In the genomic region with DNA sequence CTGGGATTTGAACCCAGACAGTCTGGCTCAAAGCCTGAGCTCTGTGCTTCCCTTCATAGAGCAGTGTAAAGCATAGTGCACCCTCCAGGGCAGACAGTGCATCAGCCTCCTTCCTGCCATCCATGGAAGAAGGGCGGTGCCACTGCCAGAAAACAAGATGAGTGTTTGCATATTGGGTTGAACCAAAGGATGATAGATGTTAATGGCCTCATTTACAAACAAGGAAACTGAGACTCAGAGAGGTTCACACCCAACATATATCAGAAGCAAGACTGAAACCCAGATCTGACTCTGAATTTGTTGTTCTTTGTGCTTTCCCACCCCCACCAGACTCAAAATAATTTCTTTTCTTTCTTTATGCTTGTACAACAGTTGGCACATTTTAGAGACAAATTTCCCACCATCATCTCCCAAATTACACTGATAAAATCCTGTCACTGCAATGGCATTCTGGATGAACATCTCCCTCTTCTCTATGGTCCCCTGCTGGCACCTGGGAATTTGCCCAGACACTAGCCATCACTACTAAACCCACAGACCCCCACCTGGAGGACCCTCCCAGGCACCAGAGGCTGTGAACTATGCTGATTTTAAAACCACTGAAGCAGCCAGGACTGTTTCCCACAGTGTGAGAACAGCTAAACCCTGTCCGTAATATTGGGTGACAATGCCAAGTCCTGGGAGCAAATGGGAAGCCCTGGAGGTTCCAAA, we compare ENCODE assay signal across 10 cellular contexts. TPM values are rescaled to one million over a fixed set of nuclear protein-coding genes. Genes with fewer than 3 reads are reported as not detected.
DNase-seq lines count a peak whose midpoint lies in the region; ATAC-seq and TF ChIP-seq lines count a peak whose summit lies in the region.
"Had no signal": no experiment of that assay in that cellular context is flagged by ENCODE, and none has a peak within 500 bp of the region (broad histone marks: within the 10 kb centered on the region; RNA-seq: fewer than 3 reads in every experiment).

No MANE protein-coding gene starts in this region.

- no peaks in the 10 kb centered on the region for H3K36me3 ChIP-seq in OCI-LY3 (replicated peaks; ENCODE audit: low read depth, low read length)
- no peaks in the 10 kb centered on the region for H3K36me3 ChIP-seq in PC-9 (ENCODE audit: low read depth)

- ATAC-seq in CD4-positive, alpha-beta T cell (ENCODE audit: poor library complexity) = no peak
- peak; percentile 41 for ATAC-seq in GM18861 (IDR thresholded peaks at IDR 0.05; ENCODE audit: unreplicated experiment)
- ATAC-seq in HG02642 (IDR thresholded peaks at IDR 0.05; ENCODE audit: poor library complexity, unreplicated experiment) = peak; percentile 46

- TF ChIP-seq CTCF in CD4-positive, alpha-beta T cell (IDR thresholded peaks at IDR 0.05) = no peak
- TF ChIP-seq CTCF in OCI-LY3 (IDR thresholded peaks at IDR 0.05; ENCODE audit: low read depth, low read length) (no peak), nephron progenitor cell (IDR thresholded peaks at IDR 0.05) (no peak), PC-9 (conservative IDR thresholded peaks at IDR 0.05) (no peak)

- no peaks in the 10 kb centered on the region for H3K9me2 ChIP-seq in PC-9 (ENCODE audit: insufficient read depth)

- peaks cover 30% of the 10 kb centered on the region for H3K4me1 ChIP-seq in OCI-LY3 (ENCODE audit: low read length)
- H3K4me1 ChIP-seq in PC-9 (replicated peaks; ENCODE audit: insufficient read depth) = 0 out of 2 replicates have a peak, but pooled peaks cover 8% of the 10 kb centered on the region

- no peaks in the 10 kb centered on the region for H3F3A ChIP-seq in PC-9 (ENCODE audit: insufficient read depth, low read depth)

- H4K20me1 ChIP-seq in OCI-LY3 (ENCODE audit: insufficient read depth, low read length) = no peaks in the 10 kb centered on the region
- H4K20me1 ChIP-seq in PC-9 (ENCODE audit: insufficient read depth) = no peaks in the 10 kb centered on the region

- H3K9me3 ChIP-seq in CD4-positive, alpha-beta T cell (ENCODE audit: control insufficient read depth, low read length) = no peaks in the 10 kb centered on the region
- H3K9me3 ChIP-seq in OCI-LY3 (ENCODE audit: insufficient read depth, low read length) = no peaks in the 10 kb centered on the region
- no peaks in the 10 kb centered on the region for H3K9me3 ChIP-seq in PC-9 (ENCODE audit: insufficient read depth, low read depth)

- intact Hi-C loops in CD4-positive, alpha-beta T cell (cut with DNase I, micrococcal nuclease) = loop anchor here in 1 of 2 experiments (5.0 kb wide), 1 partner anchor 34 kb away; no protein-coding TSS in a partner anchor
- intact Hi-C loops in PC-9 (cut with micrococcal nuclease; ENCODE audit: unreplicated experiment) = no loop called here

- H3K79me2 ChIP-seq in OCI-LY3 (ENCODE audit: low read length) (no peaks in the 10 kb centered on the region), PC-9 (ENCODE audit: low read depth) (no peaks in the 10 kb centered on the region)

- DNase-seq in CD4-positive, alpha-beta T cell = no peak
- DNase-seq in NCI-H1694 treated with DMSO at 0.1 percent for 48 hours (lab: John Stamatoyannopoulos, UW) = no peak
- no peak for DNase-seq in NCI-H2196 treated with DMSO at 0.1 percent for 48 hours (lab: John Stamatoyannopoulos, UW; ENCODE audit: unreplicated experiment)
- DNase-seq in nephron progenitor cell = no peak
- DNase-seq in PC-9 = no peak
- DNase-seq: NCI-H2171 treated with DMSO at 0.1 percent for 48 hours, posterior cingulate gyrus had no signal

- POLR2A ChIA-PET in CD4-positive, alpha-beta T cell (lab: Charles Lee) = interaction anchor here (0.8 to 2.1 kb wide), 5 partner anchors 11 to 76 kb away, joined by 3 to 5 read pairs (median 4); no protein-coding TSS in a partner anchor
- POLR2A ChIA-PET in PC-9 (lab: Charles Lee; ENCODE audit: unreplicated experiment) = no interaction called here

- H3K4me3 Mint-ChIP-seq in CD4-positive, alpha-beta T cell = no peak overlapping the region
- no peak overlapping the region for H3K4me3 Mint-ChIP-seq in nephron progenitor cell

- no peaks in the 10 kb centered on the region for H3K27me3 Mint-ChIP-seq in CD4-positive, alpha-beta T cell
- H3K27me3 Mint-ChIP-seq in nephron progenitor cell (ENCODE audit: low read depth, poor library complexity) = peaks cover 8% of the 10 kb centered on the region

- peaks cover 34% of the 10 kb centered on the region for H3K4me1 Mint-ChIP-seq in CD4-positive, alpha-beta T cell (ENCODE audit: low read depth)
- H3K4me1 Mint-ChIP-seq in nephron progenitor cell = peaks cover 14% of the 10 kb centered on the region

- peak overlapping the region; percentile 26; the same call in 1 of the 2 replicates for H3K9ac ChIP-seq in OCI-LY3 (ENCODE audit: low read length)

- H2AFZ ChIP-seq in OCI-LY3 (ENCODE audit: low read depth, low read length) (no peak overlapping the region), PC-9 (no peak overlapping the region)

- peaks cover 42% of the 10 kb centered on the region for H3K36me3 Mint-ChIP-seq in CD4-positive, alpha-beta T cell (ENCODE audit: low read depth)
- no peaks in the 10 kb centered on the region for H3K36me3 Mint-ChIP-seq in nephron progenitor cell (ENCODE audit: low read depth)

- BruUV-seq in PC-9 (replicated peaks; lab: Mats Ljungman, UMichigan) = no TSS peak

- H3K27me3 ChIP-seq in CD4-positive, alpha-beta T cell (ENCODE audit: control insufficient read depth, insufficient read depth, low read length) = no peaks in the 10 kb centered on the region
- peaks cover 5% of the 10 kb centered on the region; the same call in 1 of the 2 replicates for H3K27me3 ChIP-seq in OCI-LY3 (ENCODE audit: low read depth, low read length)
- H3K27me3 ChIP-seq in PC-9 (ENCODE audit: insufficient read depth, low read depth) = peaks cover 9% of the 10 kb centered on the region; the same call in 1 of the 2 replicates

- H3K9me3 Mint-ChIP-seq in CD4-positive, alpha-beta T cell = no peaks in the 10 kb centered on the region
- H3K9me3 Mint-ChIP-seq in nephron progenitor cell = no peaks in the 10 kb centered on the region

- H3K4me2 ChIP-seq in OCI-LY3 (ENCODE audit: low read length) = peak overlapping the region; percentile 81
- no peak overlapping the region for H3K4me2 ChIP-seq in PC-9

- peak overlapping the region; percentile 5 for H3K27ac ChIP-seq in CD4-positive, alpha-beta T cell (ENCODE audit: low read depth, low read length)
- H3K27ac ChIP-seq in OCI-LY3 (ENCODE audit: low read length) = peak overlapping the region; percentile 17
- H3K27ac ChIP-seq in PC-9 = no peak overlapping the region

- CTCF ChIA-PET in CD4-positive, alpha-beta T cell (lab: Charles Lee) = interaction anchor here (2.1 to 3.1 kb wide), 2 partner anchors 11 to 39 kb away, joined by 5 to 13 read pairs; no protein-coding TSS in a partner anchor
- CTCF ChIA-PET in PC-9 (lab: Charles Lee) = interaction anchor here (0.5 kb wide), 1 partner anchor 40 kb away, joined by 4 read pairs; no protein-coding TSS in a partner anchor

- no peak overlapping the region for H3K27ac Mint-ChIP-seq in CD4-positive, alpha-beta T cell
- H3K27ac Mint-ChIP-seq in nephron progenitor cell = no peak overlapping the region

- peak overlapping the region; percentile 50 for H3K4me3 ChIP-seq in OCI-LY3 (ENCODE audit: low read length)
- no peak overlapping the region for H3K4me3 ChIP-seq in PC-9

RNA-seq across cellular contexts. Expression of gene MPZL1, which starts 45.4 kb away (rescaled TPM):
- total RNA-seq in CD4-positive, alpha-beta T cell = 1 to 10 TPM; 1.2 to 1.5 TPM
- 67.8 and 80.3 TPM in 2 replicates for total RNA-seq in PC-9 (2021)

RNA-seq across cellular contexts. Expression of gene RCSD1, which starts 46.3 kb away (rescaled TPM):
- 10 to 100 TPM; 42.3 to 44.6 TPM for total RNA-seq in CD4-positive, alpha-beta T cell
- not detected in 2 replicates for total RNA-seq in PC-9 (2021)

Comparison
In these comparisons a context has a peak if more than half of its experiments do, and no peak if none do; other contexts are left out.
1. RNA of gene MPZL1, which starts 45.4 kb away (total RNA-seq): 67.8 to 80.3 TPM in PC-9; 1.2 to 1.5 TPM in CD4-positive, alpha-beta T cell; every median in the first group is over 10 times any median in the second.
2. RNA of gene RCSD1, which starts 46.3 kb away (total RNA-seq): 42.3 to 44.6 TPM in CD4-positive, alpha-beta T cell; not detected in PC-9; every median in the first group is over 10 times any median in the second.